9 cellular contexts compared by ENCODE assay signal in the genomic region with DNA sequence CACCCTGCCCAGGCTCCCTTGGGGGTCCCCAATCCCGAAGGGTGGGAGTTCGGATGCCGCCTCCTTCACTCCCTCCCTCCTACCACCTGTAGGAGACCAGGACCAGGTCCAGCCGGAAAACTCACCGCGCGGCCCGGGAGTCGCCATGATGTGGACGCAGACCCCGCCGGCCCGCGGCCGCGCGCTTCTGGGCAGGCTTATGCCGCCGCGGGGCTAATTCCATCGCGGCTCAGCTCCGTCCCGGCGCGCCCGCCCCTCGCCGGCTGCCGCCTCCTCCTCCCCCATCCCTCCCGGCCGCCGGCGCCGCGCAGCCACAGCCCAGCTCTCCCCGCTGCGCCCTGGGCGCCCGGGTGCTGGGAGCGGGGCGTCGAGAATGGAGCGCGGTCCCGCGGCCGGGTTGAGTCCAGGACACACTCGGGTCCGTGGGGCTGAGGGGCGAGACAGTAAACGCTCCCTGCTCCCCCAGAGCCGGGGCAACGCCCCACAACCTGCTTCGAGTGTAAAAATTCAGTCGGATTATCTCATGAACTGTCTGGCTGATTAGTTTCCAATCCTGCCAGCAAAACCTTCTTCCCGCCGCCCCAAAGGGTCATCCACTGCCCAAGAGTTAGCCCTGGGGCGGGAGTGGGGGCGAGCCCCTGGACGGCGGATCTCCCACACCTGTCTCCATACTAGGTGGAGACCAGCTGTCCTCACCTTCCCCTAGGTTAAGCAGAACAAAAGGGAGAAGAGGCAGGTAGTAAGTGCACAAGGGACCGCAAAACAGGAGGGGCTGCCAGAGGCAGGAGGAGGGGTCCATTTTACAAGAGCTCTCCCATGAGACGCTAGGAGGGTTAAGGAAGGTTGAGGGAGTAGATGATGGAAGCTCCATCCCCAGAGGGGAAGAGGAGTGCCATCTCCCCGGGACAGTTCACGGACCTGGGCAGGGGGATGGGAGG. TPM values are rescaled to one million over a fixed set of nuclear protein-coding genes. Genes with fewer than 3 reads are reported as not detected.
DNase-seq lines count a peak whose midpoint lies in the region; ATAC-seq and TF ChIP-seq lines count a peak whose summit lies in the region.
"Had no signal": no experiment of that assay in that cellular context is flagged by ENCODE, and none has a peak within 500 bp of the region (broad histone marks: within the 10 kb centered on the region; RNA-seq: fewer than 3 reads in every experiment).

A gene (minus strand): TSS at position 189 of the 938 bp plus-strand sequence. CDS start 42 bp downstream, at position 147.

- peak within 1 kb of the TSS; percentile 35 for H3K4me3 Mint-ChIP-seq in activated naive CD8-positive, alpha-beta T cell treated with anti-CD3 and anti-CD28 coated beads for 36 hours

- H3K36me3 ChIP-seq in hepatocyte (replicated peaks; ENCODE audit: insufficient read depth, low read depth), result no peaks in the 10 kb centered on the region

- H3K9me2 ChIP-seq in hepatocyte (replicated peaks; ENCODE audit: insufficient read depth), result no peaks in the 10 kb centered on the region

- no peaks in the 10 kb centered on the region for H3K79me2 ChIP-seq in hepatocyte

- TF ChIP-seq CTCF in HFF-Myc (IDR thresholded peaks at IDR 0.05; ENCODE audit: low read depth, low read length, missing control alignments) (no peak), hepatocyte (IDR thresholded peaks at IDR 0.05; ENCODE audit: poor library complexity) (no peak)

- peaks cover 76% of the 10 kb centered on the region for H3K27me3 Mint-ChIP-seq in activated naive CD8-positive, alpha-beta T cell treated with anti-CD3 and anti-CD28 coated beads for 36 hours

- no peaks in the 10 kb centered on the region for H3K9me3 Mint-ChIP-seq in activated naive CD8-positive, alpha-beta T cell treated with anti-CD3 and anti-CD28 coated beads for 36 hours

- peaks cover 53% of the 10 kb centered on the region for H3K27me3 ChIP-seq in hepatocyte

- peak within 1 kb of the TSS; percentile 23 for H3K4me3 ChIP-seq in HFF-Myc (replicated peaks; ENCODE audit: low read depth, low read length)
- peak within 1 kb of the TSS; percentile 43 for H3K4me3 ChIP-seq in hepatocyte
- H3K4me3 ChIP-seq in skin epidermis, result peak within 1 kb of the TSS in 5 of 7 experiments; percentile 2 to 42 (median 31)

- no peak within 1 kb of the TSS for H3K27ac Mint-ChIP-seq in activated naive CD8-positive, alpha-beta T cell treated with anti-CD3 and anti-CD28 coated beads for 36 hours

- no peak within 1 kb of the TSS for H3K27ac ChIP-seq in hepatocyte
- H3K27ac ChIP-seq in skin epidermis, result peak within 1 kb of the TSS in 3 of 21 experiments; percentile 22 to 23 (median 23)

- H3K4me1 Mint-ChIP-seq in activated naive CD8-positive, alpha-beta T cell treated with anti-CD3 and anti-CD28 coated beads for 36 hours, result peaks cover 4% of the 10 kb centered on the region

- H3K4me2 ChIP-seq in hepatocyte, result peak within 1 kb of the TSS; percentile 94

- 4% methylated on average over 44 of the region's 66 CpGs for WGBS in hepatocyte (ENCODE audit: low lambda C conversion rate, missing lambda C conversion rate)

- DNase-seq in HFF-Myc (ENCODE audit: extremely low read depth, low read depth), result no peak
- peak; percentile 5 for DNase-seq in activated naive CD8-positive, alpha-beta T cell treated with anti-CD3 and anti-CD28 coated beads for 36 hours
- peak; percentile 73 for DNase-seq in hepatocyte (ENCODE audit: low spot score)
- DNase-seq in NAMALWA (ENCODE audit: low spot score), result no peak
- DNase-seq in kidney glomerular epithelial cell (lab: John Stamatoyannopoulos, UW), result no peak

- no peaks in the 10 kb centered on the region for H3K4me1 ChIP-seq in hepatocyte (ENCODE audit: insufficient read depth)

- peak within 1 kb of the TSS; percentile 92 for H2AFZ ChIP-seq in hepatocyte

- H3K9me3 ChIP-seq in hepatocyte (ENCODE audit: low read depth), result no peaks in the 10 kb centered on the region

- no peaks in the 10 kb centered on the region for H3K36me3 Mint-ChIP-seq in activated naive CD8-positive, alpha-beta T cell treated with anti-CD3 and anti-CD28 coated beads for 36 hours

- ATAC-seq in HG03342 (IDR thresholded peaks at IDR 0.05; ENCODE audit: unreplicated experiment) (no peak), GM19395 (IDR thresholded peaks at IDR 0.05; ENCODE audit: unreplicated experiment) (no peak)
- ATAC-seq: HCT116 had no signal

- no peaks in the 10 kb centered on the region for H4K20me1 ChIP-seq in hepatocyte (ENCODE audit: insufficient read depth, poor library complexity, severe bottlenecking)

RNA-seq across cellular contexts. Expression of the gene that starts here (rescaled TPM):
- total RNA-seq in activated naive CD8-positive, alpha-beta T cell treated with anti-CD3 and anti-CD28 coated beads for 36 hours, result not detected
- 0.44 and 1.9 TPM in 2 replicates for total RNA-seq in hepatocyte
- 1.0 TPM in 1 of 2 replicates, not detected in the other for polyA plus RNA-seq in hepatocyte

Comparison
In these comparisons a context has a peak if more than half of its experiments do, and no peak if none do; other contexts are left out.
1. Peak in DNase-seq in activated naive CD8-positive, alpha-beta T cell treated with anti-CD3 and anti-CD28 coated beads for 36 hours; RNA of the gene not detected or under 1 TPM.